In the genomic region with DNA sequence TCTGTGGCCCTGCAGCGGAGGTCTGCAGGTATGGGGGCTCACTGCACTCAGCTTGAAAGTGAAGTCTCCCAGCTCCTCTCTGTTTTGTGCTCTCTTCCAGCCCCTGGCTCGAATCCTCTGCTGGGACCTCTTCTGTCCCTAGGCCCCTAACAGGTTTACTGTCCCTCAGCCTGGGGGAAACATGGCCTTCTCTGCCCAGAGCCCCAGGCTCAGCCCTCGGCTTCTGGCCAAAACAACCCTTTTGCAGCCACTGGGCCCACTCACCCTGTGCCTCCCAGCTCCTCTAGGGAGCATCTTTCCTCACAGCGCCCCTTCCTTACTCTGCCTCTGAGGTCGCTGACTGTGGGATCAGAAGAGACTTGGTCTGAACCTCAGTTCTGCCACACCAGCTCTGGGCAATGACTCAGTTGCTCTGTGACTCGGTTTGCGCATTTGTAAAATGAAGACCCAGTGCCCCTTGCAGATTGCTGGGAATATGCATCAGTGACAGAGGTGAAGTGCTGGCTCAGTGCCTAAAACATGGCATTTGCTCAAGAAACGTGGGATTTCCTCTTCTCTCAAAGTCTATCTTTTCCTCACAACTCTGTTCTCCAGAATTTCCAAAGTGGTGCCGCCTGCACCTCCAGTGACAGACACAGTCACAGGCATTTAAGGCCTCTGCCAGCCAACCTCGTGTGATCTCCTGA, we compare ENCODE assay signal across 24 cellular contexts.
"Had no signal": no experiment of that assay in that cellular context is flagged by ENCODE, and none has a peak within 500 bp of the region (broad histone marks: within the 10 kb centered on the region; RNA-seq: fewer than 3 reads in every experiment).

No MANE protein-coding gene starts in this region.

- H3K36me3 ChIP-seq: colonic mucosa, lower lobe of right lung, right atrium auricular region, thoracic aorta, tibial nerve, upper lobe of left lung, uterus had no signal

- FAIRE-seq: frontal cortex had no signal

- DNase-seq: colonic mucosa; dermis blood vessel endothelial cell; effector memory CD4-positive, alpha-beta T cell; hypothalamus; immature natural killer cell; islet precursor cell; kidney glomerular epithelial cell; left ventricle myocardium superior; lower lobe of right lung; natural killer cell; stimulated activated CD4-positive, alpha-beta T cell treated with anti-CD3 and anti-CD28 coated beads, Interleukin-2, amount 100 ng/mL, for 48 hours; stimulated activated naive B cell treated with anti-CD40 and anti-IgM and Interleukin-4, amounts not matched to agents 10 μg/mL and 1 μg/mL and 100 μg/mL, for 72 hours; upper lobe of left lung; uterus had no signal

- H3K27ac ChIP-seq: colonic mucosa, lower lobe of right lung, parathyroid adenoma, right atrium auricular region, thoracic aorta, tibial nerve, upper lobe of left lung, uterus had no signal

- H3K9me3 Mint-ChIP-seq: immature natural killer cell; natural killer cell; neural crest cell; stimulated activated naive CD8-positive, alpha-beta T cell treated with anti-CD3 and anti-CD28 coated beads, Interleukin-15, Interleukin-2, amounts not matched to agents 100 ng/mL and 50 ng/mL, for 24 hours had no signal

- ATAC-seq: left colon; left ventricle myocardium superior; lower lobe of right lung; natural killer cell; sciatic nerve; stimulated activated naive B cell treated with anti-CD40 and anti-IgM and Interleukin-4, amounts not matched to agents 10 μg/mL and 1 μg/mL and 100 μg/mL, for 72 hours had no signal

- H3K4me1 ChIP-seq: colonic mucosa, lower lobe of right lung, parathyroid adenoma, right atrium auricular region, tibial nerve, uterus had no signal

- H3K27me3 Mint-ChIP-seq: stimulated activated naive B cell treated with anti-CD40 and anti-IgM and Interleukin-4, amounts not matched to agents 10 μg/mL and 1 μg/mL and 100 μg/mL, for 72 hours; stimulated activated naive CD8-positive, alpha-beta T cell treated with anti-CD3 and anti-CD28 coated beads, Interleukin-15, Interleukin-2, amounts not matched to agents 100 ng/mL and 50 ng/mL, for 24 hours had no signal

- H3K27me3 ChIP-seq: colonic mucosa, right atrium auricular region, tibial nerve, upper lobe of left lung, uterus had no signal

- H3K4me3 ChIP-seq: colonic mucosa, lower lobe of right lung, right atrium auricular region, thoracic aorta, tibial nerve, upper lobe of left lung, uterus had no signal

- H3K4me3 Mint-ChIP-seq: immature natural killer cell; natural killer cell; neural crest cell; stimulated activated naive B cell treated with anti-CD40 and anti-IgM and Interleukin-4, amounts not matched to agents 10 μg/mL and 1 μg/mL and 100 μg/mL, for 72 hours; stimulated activated naive CD8-positive, alpha-beta T cell treated with anti-CD3 and anti-CD28 coated beads, Interleukin-15, Interleukin-2, amounts not matched to agents 100 ng/mL and 50 ng/mL, for 24 hours had no signal

- H3K36me3 Mint-ChIP-seq: immature natural killer cell; natural killer cell; stimulated activated naive B cell treated with anti-CD40 and anti-IgM and Interleukin-4, amounts not matched to agents 10 μg/mL and 1 μg/mL and 100 μg/mL, for 72 hours had no signal

- H3K9me3 ChIP-seq: colonic mucosa, lower lobe of right lung, right atrium auricular region, thoracic aorta, tibial nerve, upper lobe of left lung, uterus had no signal

- H3K79me2 ChIP-seq: parathyroid adenoma had no signal

- H2AFZ ChIP-seq: parathyroid adenoma had no signal

- H3K9ac ChIP-seq: parathyroid adenoma had no signal

- H3K27ac Mint-ChIP-seq: immature natural killer cell; natural killer cell; progenitor cell of endocrine pancreas; stimulated activated naive B cell treated with anti-CD40 and anti-IgM and Interleukin-4, amounts not matched to agents 10 μg/mL and 1 μg/mL and 100 μg/mL, for 72 hours; stimulated activated naive CD8-positive, alpha-beta T cell treated with anti-CD3 and anti-CD28 coated beads, Interleukin-15, Interleukin-2, amounts not matched to agents 100 ng/mL and 50 ng/mL, for 24 hours had no signal
